In the genomic region with DNA sequence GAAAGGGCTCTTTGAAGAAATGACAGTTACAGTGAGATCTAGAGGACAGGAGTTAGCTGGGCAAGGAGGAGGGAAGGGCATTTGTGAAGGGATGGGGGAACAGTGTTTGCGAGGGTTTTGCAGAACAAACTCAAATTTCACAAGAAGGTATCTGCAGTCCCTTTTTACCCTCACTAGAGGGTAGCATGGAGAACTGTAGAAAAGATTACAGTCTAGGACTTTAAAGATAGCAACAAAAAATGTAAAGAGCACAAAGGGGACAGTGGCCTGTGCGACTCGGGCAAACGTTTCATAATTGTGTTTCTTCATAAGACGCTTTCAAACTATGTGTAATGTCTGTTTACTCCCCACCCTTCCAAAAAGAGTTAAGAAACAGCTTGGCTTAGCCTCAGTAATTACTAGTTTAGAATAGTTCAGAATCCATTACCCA, we compare ENCODE assay signal across 8 cellular contexts. TPM values are rescaled to one million over a fixed set of nuclear protein-coding genes. Genes with fewer than 3 reads are reported as not detected.
DNase-seq lines count a peak whose midpoint lies in the region; ATAC-seq and TF ChIP-seq lines count a peak whose summit lies in the region.

No MANE protein-coding gene starts in this region.

- no peak overlapping the region for H2AFZ ChIP-seq in mammary epithelial cell (ENCODE audit: low read depth, low read length)
- no peak overlapping the region for H2AFZ ChIP-seq in neuronal stem cell (ENCODE audit: low read length)

- H3K4me2 ChIP-seq in mammary epithelial cell (ENCODE audit: insufficient read depth, low read depth, low read length) (no peak overlapping the region), neuronal stem cell (ENCODE audit: insufficient read depth, low read length, poor library complexity, severe bottlenecking) (no peak overlapping the region)

- no peak overlapping the region for H2BK12ac ChIP-seq in neuronal stem cell (ENCODE audit: low read length)

- no peak overlapping the region for H4K8ac ChIP-seq in neuronal stem cell (ENCODE audit: low read depth, low read length)

- H3K14ac ChIP-seq in neuronal stem cell (ENCODE audit: low read length): no peak overlapping the region

- no peak overlapping the region for H2BK5ac ChIP-seq in neuronal stem cell (ENCODE audit: low read length)

- no peak overlapping the region for H2BK120ac ChIP-seq in neuronal stem cell (ENCODE audit: low read depth, low read length)

- H3K4ac ChIP-seq in neuronal stem cell (ENCODE audit: low read length): no peak overlapping the region

- H3K36me3 Mint-ChIP-seq in activated CD4-positive, alpha-beta T cell treated with anti-CD3 and anti-CD28 coated beads, Interleukin-2, amount 10 ng/mL, durations not matched to agents 24 days and 14 days (ENCODE audit: low read depth): peaks cover 32% of the 10 kb centered on the region
- peaks cover 0 to 11% (median 6%) of the 10 kb centered on the region in 5 donors for H3K36me3 Mint-ChIP-seq in naive thymus-derived CD4-positive, alpha-beta T cell

- H3K27ac ChIP-seq in mammary epithelial cell (ENCODE audit: insufficient read depth, low read depth, low read length): no peak overlapping the region
- no peak overlapping the region for H3K27ac ChIP-seq in naive thymus-derived CD4-positive, alpha-beta T cell (ENCODE audit: low read depth, low read length)
- no peak overlapping the region for H3K27ac ChIP-seq in neuronal stem cell (replicated peaks; ENCODE audit: low read length)

- H3K4me1 ChIP-seq in mammary epithelial cell (ENCODE audit: insufficient read depth, low read length): peaks cover 16% of the 10 kb centered on the region
- H3K4me1 ChIP-seq in naive thymus-derived CD4-positive, alpha-beta T cell (ENCODE audit: control insufficient read depth in 2 of 2, insufficient read depth in 2 of 2, low read length in 2 of 2): peaks cover 5 to 13% of the 10 kb centered on the region in 2 donors
- H3K4me1 ChIP-seq in neuronal stem cell (ENCODE audit: control insufficient read depth in 2 of 2, insufficient read depth in 1 of 2, low read depth in 1 of 2, low read length in 2 of 2): peaks cover 0 to 5% of the 10 kb centered on the region in 2 donors

- no peak overlapping the region for H3K4me3 Mint-ChIP-seq in activated CD4-positive, alpha-beta T cell treated with anti-CD3 and anti-CD28 coated beads, Interleukin-2, amount 10 ng/mL, durations not matched to agents 24 days and 14 days
- H3K4me3 Mint-ChIP-seq in naive thymus-derived CD4-positive, alpha-beta T cell: no peak overlapping the region

- CTCF ChIA-PET in mammary epithelial cell (lab: Charles Lee; ENCODE audit: low non-redundant PET): no interaction called here
- CTCF ChIA-PET in naive thymus-derived CD4-positive, alpha-beta T cell (lab: Charles Lee): interaction anchor here (0.6 to 1.6 kb wide), 5 partner anchors 94 to 891 kb away, joined by 3 to 7 read pairs (median 5); no protein-coding TSS in a partner anchor

- no peak overlapping the region for H3K18ac ChIP-seq in neuronal stem cell (ENCODE audit: low read length)

- no peak overlapping the region for H2BK15ac ChIP-seq in neuronal stem cell (ENCODE audit: low read length)

- dilution Hi-C loops in mammary epithelial cell (cut with HindIII; ENCODE audit: low sequenced_read_pairs): no loop called here

- 72% methylated on average over 5 of the region's 5 CpGs for WGBS in mammary epithelial cell (ENCODE audit: low coverage, missing lambda C conversion rate)
- WGBS in neuronal stem cell (ENCODE audit: extremely low coverage in 2 of 2, insufficient read length in 2 of 2, insufficient replicate concordance in 1 of 2), 2 donors: no CpG with 5 or more reads among the region's 5 CpGs

- peaks cover 33% of the 10 kb centered on the region for H3K4me1 Mint-ChIP-seq in activated CD4-positive, alpha-beta T cell treated with anti-CD3 and anti-CD28 coated beads, Interleukin-2, amount 10 ng/mL, durations not matched to agents 24 days and 14 days
- peaks cover 5 to 27% (median 8%) of the 10 kb centered on the region in 7 donors for H3K4me1 Mint-ChIP-seq in naive thymus-derived CD4-positive, alpha-beta T cell

- no peak overlapping the region for H2AK5ac ChIP-seq in neuronal stem cell (ENCODE audit: low read depth, low read length)

- peak; percentile 79 for ATAC-seq in naive thymus-derived CD4-positive, alpha-beta T cell

- H3K4me3 ChIP-seq in mammary epithelial cell (replicated peaks in 1 of 3; ENCODE audit: insufficient read depth in 1 of 3, low read depth in 2 of 3, low read length in 3 of 3) (no peak overlapping the region), neuronal stem cell (ENCODE audit: low read length in 2 of 2) (no peak overlapping the region)
- no peak overlapping the region for H3K4me3 ChIP-seq in naive thymus-derived CD4-positive, alpha-beta T cell (ENCODE audit: low read length)

- BruUV-seq in mammary epithelial cell (replicated peaks; lab: Mats Ljungman, UMichigan): no TSS peak

- no peaks in the 10 kb centered on the region for H3K9me3 ChIP-seq in mammary epithelial cell (replicated peaks; ENCODE audit: insufficient read depth, low read length)
- H3K9me3 ChIP-seq in naive thymus-derived CD4-positive, alpha-beta T cell (ENCODE audit: control insufficient read depth in 2 of 3, low read length in 3 of 3): no peaks in the 10 kb centered on the region
- no peaks in the 10 kb centered on the region for H3K9me3 ChIP-seq in neuronal stem cell (replicated peaks in 1 of 2; ENCODE audit: control insufficient read depth in 2 of 2, insufficient read depth in 1 of 2, low read depth in 1 of 2, low read length in 2 of 2)

- no peaks in the 10 kb centered on the region for H3K79me1 ChIP-seq in neuronal stem cell (ENCODE audit: low read depth, low read length)

- no peaks in the 10 kb centered on the region for H3K9me3 Mint-ChIP-seq in activated CD4-positive, alpha-beta T cell treated with anti-CD3 and anti-CD28 coated beads, Interleukin-2, amount 10 ng/mL, durations not matched to agents 24 days and 14 days
- no peaks in the 10 kb centered on the region for H3K9me3 Mint-ChIP-seq in naive thymus-derived CD4-positive, alpha-beta T cell

- H4K20me1 ChIP-seq in mammary epithelial cell (ENCODE audit: insufficient read depth, low read length): no peaks in the 10 kb centered on the region

- peak; percentile 65 for DNase-seq in activated CD4-positive, alpha-beta T cell treated with anti-CD3 and anti-CD28 coated beads, Interleukin-2, amount 10 ng/mL, durations not matched to agents 24 days and 14 days
- no peak for DNase-seq in activated CD4-positive, alpha-beta T cell treated with anti-CD3 and anti-CD28 coated beads for 4 hours
- DNase-seq in NCI-H524 (lab: John Stamatoyannopoulos, UW) (peak; percentile 10 to 45), mammary epithelial cell (no peak), ureter (ENCODE audit: low spot score) (no peak), neuronal stem cell (ENCODE audit: low spot score) (no peak)
- peak in 7 of 9 donors; percentile 18 to 57 (median 35) for DNase-seq in naive thymus-derived CD4-positive, alpha-beta T cell
- DNase-seq in stimulated activated CD4-positive, alpha-beta T cell treated with anti-CD3 and anti-CD28 coated beads, Interleukin-4, amount 100 ng/mL, for 4 hours: no peak

- no peak overlapping the region for H3K23ac ChIP-seq in neuronal stem cell (ENCODE audit: low read depth, low read length, poor library complexity)

- no peaks in the 10 kb centered on the region for H3K27me3 Mint-ChIP-seq in activated CD4-positive, alpha-beta T cell treated with anti-CD3 and anti-CD28 coated beads, Interleukin-2, amount 10 ng/mL, durations not matched to agents 24 days and 14 days
- no peaks in the 10 kb centered on the region for H3K27me3 Mint-ChIP-seq in naive thymus-derived CD4-positive, alpha-beta T cell

- no peak overlapping the region for H4K91ac ChIP-seq in neuronal stem cell (ENCODE audit: low read depth, low read length, poor library complexity)

- H3K9ac ChIP-seq in mammary epithelial cell (ENCODE audit: insufficient read depth, low read length) (no peak overlapping the region), neuronal stem cell (ENCODE audit: low read depth, low read length, poor library complexity) (no peak overlapping the region)

- intact Hi-C loops in activated CD4-positive, alpha-beta T cell treated with anti-CD3 and anti-CD28 coated beads, Interleukin-2, amount 10 ng/mL, durations not matched to agents 24 days and 14 days (cut with micrococcal nuclease): loop anchor here (10.0 kb wide), 1 partner anchor 318 kb away; no protein-coding TSS in a partner anchor
- intact Hi-C loops in mammary epithelial cell (cut with micrococcal nuclease): loop anchor here (2.0 to 10.0 kb wide), 3 partner anchors 118 to 316 kb away; no protein-coding TSS in a partner anchor
- intact Hi-C loops in naive thymus-derived CD4-positive, alpha-beta T cell (cut with micrococcal nuclease): loop anchor here (1.0 to 5.0 kb wide), 7 partner anchors 21 to 316 kb away; a partner anchor contains a TSS

- H3K79me2 ChIP-seq in mammary epithelial cell (ENCODE audit: insufficient read depth, low read length): no peaks in the 10 kb centered on the region

- H3K27ac Mint-ChIP-seq in activated CD4-positive, alpha-beta T cell treated with anti-CD3 and anti-CD28 coated beads, Interleukin-2, amount 10 ng/mL, durations not matched to agents 24 days and 14 days: peak overlapping the region; percentile 4
- H3K27ac Mint-ChIP-seq in naive thymus-derived CD4-positive, alpha-beta T cell: peak overlapping the region in 3 of 9 donors; percentile 5 to 75 (median 18)

- in situ Hi-C loops in mammary epithelial cell (cut with MboI; ENCODE audit: low sequenced_read_pairs in 2 of 2): no loop called here

- H3K27me3 ChIP-seq in mammary epithelial cell (ENCODE audit: insufficient read depth, low read length) (no peaks in the 10 kb centered on the region), neuronal stem cell (ENCODE audit: control insufficient read depth in 3 of 3, insufficient read depth in 3 of 3, low read depth in 1 of 3, low read length in 3 of 3) (no peaks in the 10 kb centered on the region)
- no peaks in the 10 kb centered on the region for H3K27me3 ChIP-seq in naive thymus-derived CD4-positive, alpha-beta T cell (ENCODE audit: control insufficient read depth in 2 of 2, insufficient read depth in 2 of 2, low read length in 2 of 2)

- H3K36me3 ChIP-seq in mammary epithelial cell (ENCODE audit: insufficient read depth, low read length): no peaks in the 10 kb centered on the region
- H3K36me3 ChIP-seq in naive thymus-derived CD4-positive, alpha-beta T cell (ENCODE audit: control insufficient read depth in 2 of 3, insufficient read depth in 3 of 3, low read length in 3 of 3): peaks cover 0 to 13% (median 0%) of the 10 kb centered on the region in 3 experiments
- H3K36me3 ChIP-seq in neuronal stem cell (replicated peaks in 1 of 2; ENCODE audit: control insufficient read depth in 2 of 2, insufficient read depth in 2 of 2, low read length in 2 of 2): peaks cover 8 to 36% of the 10 kb centered on the region in 2 donors

- POLR2A ChIA-PET in naive thymus-derived CD4-positive, alpha-beta T cell (lab: Charles Lee): interaction anchor here (1.7 kb wide), 1 partner anchor 21 kb away, joined by 5 read pairs; a partner anchor contains a TSS

- peak; percentile 38 to 61 for TF ChIP-seq CTCF in mammary epithelial cell (conservative IDR thresholded peaks at IDR 0.05 in 1 of 2, IDR thresholded peaks at IDR 0.05 in 1 of 2; ENCODE audit: extremely low read depth in 1 of 2, insufficient read depth in 1 of 2, low read depth in 1 of 2, low read length in 2 of 2)

RNA-seq across cellular contexts. Expression of a gene that starts 21.2 kb away (rescaled TPM):
- 126 and 142 TPM in 2 replicates for total RNA-seq in activated CD4-positive, alpha-beta T cell treated with anti-CD3 and anti-CD28 coated beads, Interleukin-2, amount 10 ng/mL, durations not matched to agents 24 days and 14 days
- total RNA-seq in mammary epithelial cell: 10 to 100 TPM; 37.2 to 60.1 TPM
- polyA plus RNA-seq in mammary epithelial cell: 23.8 TPM
- polyA minus RNA-seq in mammary epithelial cell: 41.9 TPM
- 100 to 1,000 TPM; 106 to 200 (median 158) TPM for total RNA-seq in naive thymus-derived CD4-positive, alpha-beta T cell
- 10 to 100 TPM; 14.7 to 18.8 TPM for polyA plus RNA-seq in naive thymus-derived CD4-positive, alpha-beta T cell
- 69.5 TPM for total RNA-seq in ureter
- polyA plus RNA-seq in neuronal stem cell (2013, experiment 1 of 2): 48.1 TPM
- polyA plus RNA-seq in neuronal stem cell (2013, experiment 2 of 2): 48.3 TPM

RNA-seq across cellular contexts. Expression of a gene that starts 59.5 kb away (rescaled TPM):
- 34.7 and 35.5 TPM in 2 replicates for total RNA-seq in activated CD4-positive, alpha-beta T cell treated with anti-CD3 and anti-CD28 coated beads, Interleukin-2, amount 10 ng/mL, durations not matched to agents 24 days and 14 days
- 10 to 100 TPM; 24.2 to 25.5 TPM for total RNA-seq in mammary epithelial cell
- polyA plus RNA-seq in mammary epithelial cell: 18.1 TPM
- polyA minus RNA-seq in mammary epithelial cell: 34.3 TPM
- total RNA-seq in naive thymus-derived CD4-positive, alpha-beta T cell: 10 to 100 TPM in 4 of 5 experiments, 1 to 10 TPM in 1; 9.3 to 19.5 (median 11.5) TPM
- 1 to 10 TPM; 1.5 to 2.7 TPM for polyA plus RNA-seq in naive thymus-derived CD4-positive, alpha-beta T cell
- 35.4 TPM for total RNA-seq in ureter
- polyA plus RNA-seq in neuronal stem cell (2013, experiment 1 of 2): 18.9 TPM
- 18.8 TPM for polyA plus RNA-seq in neuronal stem cell (2013, experiment 2 of 2)

Comparison
In these comparisons a context has a peak if more than half of its experiments do, and no peak if none do; other contexts are left out.
1. DNase-seq: peak in activated CD4-positive, alpha-beta T cell treated with anti-CD3 and anti-CD28 coated beads, Interleukin-2, amount 10 ng/mL, durations not matched to agents 24 days and 14 days (single experiment), NCI-H524 (2 of 2) and naive thymus-derived CD4-positive, alpha-beta T cell (7 of 9); none in activated CD4-positive, alpha-beta T cell treated with anti-CD3 and anti-CD28 coated beads for 4 hours (0 of 2), mammary epithelial cell (single experiment), ureter (single experiment), neuronal stem cell (single experiment) and stimulated activated CD4-positive, alpha-beta T cell treated with anti-CD3 and anti-CD28 coated beads, Interleukin-4, amount 100 ng/mL, for 4 hours (0 of 2).